In the genomic region with DNA sequence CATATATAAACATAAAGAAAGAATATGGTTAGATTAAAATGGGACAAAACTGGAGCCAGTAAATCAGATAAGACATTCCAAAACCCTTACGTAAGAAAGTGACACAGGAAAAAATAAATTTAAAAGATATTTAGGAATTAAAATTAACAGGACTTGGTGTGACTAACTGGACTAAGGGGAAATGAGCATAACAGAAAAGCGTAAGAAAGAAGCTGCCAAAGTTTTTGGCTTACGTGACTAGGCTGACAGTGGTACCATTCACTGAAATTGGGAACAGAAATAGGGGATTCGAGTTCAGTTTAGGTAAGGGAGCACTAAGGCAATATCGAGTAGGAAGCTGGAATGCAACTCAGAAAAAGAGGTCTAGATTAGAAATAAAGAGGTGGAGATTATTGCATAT, we compare ENCODE assay signal across 27 cellular contexts. TPM values are rescaled to one million over a fixed set of nuclear protein-coding genes. Genes with fewer than 3 reads are reported as not detected.
DNase-seq lines count a peak whose midpoint lies in the region; ATAC-seq and TF ChIP-seq lines count a peak whose summit lies in the region.
"Had no signal": no experiment of that assay in that cellular context is flagged by ENCODE, and none has a peak within 500 bp of the region (broad histone marks: within the 10 kb centered on the region; RNA-seq: fewer than 3 reads in every experiment).

No MANE protein-coding gene starts in this region.

- no peak overlapping the region for H2BK5ac ChIP-seq in IMR-90 (ENCODE audit: low read depth, low read length, poor library complexity, severe bottlenecking)

- TF ChIP-seq RAD21 in IMR-90 (IDR thresholded peaks at IDR 0.05; ENCODE audit: low read length) = no peak

- in situ Hi-C loops in IMR-90 (cut with MboI; ENCODE audit: low sequenced_read_pairs) = no loop called here

- H3K14ac ChIP-seq in IMR-90 (replicated peaks; ENCODE audit: low read depth, low read length) = peak overlapping the region; percentile 31

- no peaks in the 10 kb centered on the region for H3K27me3 Mint-ChIP-seq in endodermal cell (ENCODE audit: insufficient read depth)
- H3K27me3 Mint-ChIP-seq in progenitor cell of endocrine pancreas = no peaks in the 10 kb centered on the region
- no peaks in the 10 kb centered on the region for H3K27me3 Mint-ChIP-seq in activated CD8-positive, alpha-beta T cell treated with anti-CD3 and anti-CD28 coated beads, Interleukin-2, amount 10 ng/mL, durations not matched to agents 7 days and 5 days (ENCODE audit: low read depth)
- no peaks in the 10 kb centered on the region for H3K27me3 Mint-ChIP-seq in stimulated activated naive CD8-positive, alpha-beta T cell treated with anti-CD3 and anti-CD28 coated beads, Interleukin-15, amount 100 ng/mL, for 72 hours
- H3K27me3 Mint-ChIP-seq: activated CD4-positive, alpha-beta memory T cell treated with anti-CD3 and anti-CD28 coated beads for 36 hours; activated naive CD8-positive, alpha-beta T cell treated with anti-CD3 and anti-CD28 coated beads, Interleukin-2, amount 10 ng/mL, durations not matched to agents 7 days and 5 days; memory B cell; type B pancreatic cell had no signal

- H3K4me2 ChIP-seq in IMR-90 (ENCODE audit: low read depth, low read length) = no peak overlapping the region
- H3K4me2 ChIP-seq: BLaER1 had no signal

- no peak overlapping the region for H2BK20ac ChIP-seq in IMR-90 (ENCODE audit: low read depth, low read length)

- TF ChIP-seq CTCF in IMR-90 (conservative IDR thresholded peaks at IDR 0.05; ENCODE audit: low read depth, low read length) (no peak), endodermal cell (conservative IDR thresholded peaks at IDR 0.05) (no peak), progenitor cell of endocrine pancreas (IDR thresholded peaks at IDR 0.05; ENCODE audit: unreplicated experiment) (no peak)

- H2AFZ ChIP-seq in IMR-90 (replicated peaks; ENCODE audit: low read length, poor library complexity) = no peak overlapping the region

- peaks cover 8% of the 10 kb centered on the region for H3K36me3 Mint-ChIP-seq in endodermal cell (ENCODE audit: low read depth)
- H3K36me3 Mint-ChIP-seq in progenitor cell of endocrine pancreas (ENCODE audit: insufficient read depth) = peaks cover 6% of the 10 kb centered on the region
- peaks cover 21% of the 10 kb centered on the region for H3K36me3 Mint-ChIP-seq in activated CD8-positive, alpha-beta T cell treated with anti-CD3 and anti-CD28 coated beads, Interleukin-2, amount 10 ng/mL, durations not matched to agents 7 days and 5 days (ENCODE audit: low read depth)

- H4K5ac ChIP-seq in IMR-90 (ENCODE audit: low read depth, low read length) = no peak overlapping the region

- H3K27me3 ChIP-seq in IMR-90 (ENCODE audit: control insufficient read depth, insufficient read depth, low read length) = no peaks in the 10 kb centered on the region
- H3K27me3 ChIP-seq in endodermal cell (ENCODE audit: control insufficient read depth, insufficient read depth, low read length, poor library complexity, severe bottlenecking) = no peaks in the 10 kb centered on the region
- H3K27me3 ChIP-seq: BLaER1, Peyer's patch had no signal

- dilution Hi-C loops in IMR-90 (cut with HindIII; ENCODE audit: low sequenced_read_pairs, unreplicated experiment) = no loop called here

- no peaks in the 10 kb centered on the region for H3K9me3 Mint-ChIP-seq in endodermal cell
- H3K9me3 Mint-ChIP-seq in progenitor cell of endocrine pancreas (ENCODE audit: low read depth) = peaks cover 3% of the 10 kb centered on the region
- no peaks in the 10 kb centered on the region for H3K9me3 Mint-ChIP-seq in activated CD8-positive, alpha-beta T cell treated with anti-CD3 and anti-CD28 coated beads, Interleukin-2, amount 10 ng/mL, durations not matched to agents 7 days and 5 days (ENCODE audit: insufficient read depth)
- H3K9me3 Mint-ChIP-seq in stimulated activated naive CD8-positive, alpha-beta T cell treated with anti-CD3 and anti-CD28 coated beads, Interleukin-15, amount 100 ng/mL, for 72 hours = no peaks in the 10 kb centered on the region
- H3K9me3 Mint-ChIP-seq: activated CD4-positive, alpha-beta memory T cell treated with anti-CD3 and anti-CD28 coated beads for 36 hours; activated naive CD8-positive, alpha-beta T cell treated with anti-CD3 and anti-CD28 coated beads, Interleukin-2, amount 10 ng/mL, durations not matched to agents 7 days and 5 days; memory B cell had no signal

- no peak overlapping the region for H3K9ac ChIP-seq in IMR-90 (ENCODE audit: low read depth, low read length)
- H3K9ac ChIP-seq in endodermal cell (ENCODE audit: extremely low read depth, low read length, poor library complexity, severe bottlenecking) = no peak overlapping the region
- H3K9ac ChIP-seq: BLaER1 had no signal

- H3K4ac ChIP-seq in IMR-90 (ENCODE audit: low read depth, low read length) = no peak overlapping the region; the same call in 1 of the 2 replicates

- no peak overlapping the region for H4K91ac ChIP-seq in IMR-90 (ENCODE audit: insufficient read depth, low read depth, low read length)

- H3K27ac ChIP-seq in IMR-90 (ENCODE audit: insufficient read depth, low read length) (no peak overlapping the region), endodermal cell (ENCODE audit: low read depth, low read length) (no peak overlapping the region)
- H3K27ac ChIP-seq: BLaER1, epithelial cell of prostate, Peyer's patch had no signal

- peaks cover 2% of the 10 kb centered on the region; the same call in 1 of the 2 replicates for H3K4me1 ChIP-seq in IMR-90 (ENCODE audit: control insufficient read depth, insufficient read depth, low read length)
- peaks cover 3% of the 10 kb centered on the region for H3K4me1 ChIP-seq in endodermal cell (ENCODE audit: control insufficient read depth, insufficient read depth, low read length)
- H3K4me1 ChIP-seq: Peyer's patch had no signal

- H3K27ac Mint-ChIP-seq in endodermal cell = peak overlapping the region; percentile 45
- peak overlapping the region; percentile 55 for H3K27ac Mint-ChIP-seq in progenitor cell of endocrine pancreas
- H3K27ac Mint-ChIP-seq in activated CD8-positive, alpha-beta T cell treated with anti-CD3 and anti-CD28 coated beads, Interleukin-2, amount 10 ng/mL, durations not matched to agents 7 days and 5 days = no peak overlapping the region
- no peak overlapping the region for H3K27ac Mint-ChIP-seq in stimulated activated naive CD8-positive, alpha-beta T cell treated with anti-CD3 and anti-CD28 coated beads, Interleukin-15, amount 100 ng/mL, for 72 hours
- H3K27ac Mint-ChIP-seq: activated CD4-positive, alpha-beta memory T cell treated with anti-CD3 and anti-CD28 coated beads for 36 hours; activated naive CD8-positive, alpha-beta T cell treated with anti-CD3 and anti-CD28 coated beads, Interleukin-2, amount 10 ng/mL, durations not matched to agents 7 days and 5 days; memory B cell; type B pancreatic cell had no signal

- no peak overlapping the region for H2AK5ac ChIP-seq in IMR-90 (ENCODE audit: low read depth, low read length)

- no peak overlapping the region for H2BK120ac ChIP-seq in IMR-90 (ENCODE audit: low read depth, low read length)

- ATAC-seq in IMR-90 (ENCODE audit: low read depth) = no peak
- ATAC-seq in activated CD8-positive, alpha-beta T cell treated with anti-CD3 and anti-CD28 coated beads, Interleukin-2, amount 10 ng/mL, durations not matched to agents 7 days and 5 days = no peak
- ATAC-seq in stimulated activated naive CD8-positive, alpha-beta T cell treated with anti-CD3 and anti-CD28 coated beads, Interleukin-15, amount 100 ng/mL, for 72 hours = no peak

- no peak overlapping the region for H2BK15ac ChIP-seq in IMR-90 (ENCODE audit: low read depth, low read length)

- H3K4me3 ChIP-seq in IMR-90 (ENCODE audit: insufficient read depth, low read depth, low read length) = no peak overlapping the region
- H3K4me3 ChIP-seq in endodermal cell (ENCODE audit: low read length) = no peak overlapping the region
- H3K4me3 ChIP-seq: BLaER1, Peyer's patch had no signal

- peak overlapping the region; percentile 75; the same call in 1 of the 2 replicates for H3K23ac ChIP-seq in IMR-90 (ENCODE audit: low read depth, low read length)

- H3K79me1 ChIP-seq in IMR-90 (ENCODE audit: low read depth in 1 of 2, low read length in 2 of 2) = peaks cover 0 to 49% of the 10 kb centered on the region in 2 experiments; a peak in 3 of 4 replicates

- peak; percentile 25 for DNase-seq in A172 (ENCODE audit: low spot score)
- DNase-seq in IMR-90 = no peak
- no peak for DNase-seq in endodermal cell
- DNase-seq in progenitor cell of endocrine pancreas (ENCODE audit: low spot score, unreplicated experiment) = no peak
- no peak for DNase-seq in activated CD8-positive, alpha-beta T cell treated with anti-CD3 and anti-CD28 coated beads, Interleukin-2, amount 10 ng/mL, durations not matched to agents 7 days and 5 days
- no peak for DNase-seq in stimulated activated naive CD8-positive, alpha-beta T cell treated with anti-CD3 and anti-CD28 coated beads, Interleukin-15, amount 100 ng/mL, for 72 hours
- no peak for DNase-seq in NCI-H146 treated with DMSO at 0.1 percent for 48 hours (lab: John Stamatoyannopoulos, UW; ENCODE audit: unreplicated experiment)
- DNase-seq in NOMO-1 treated with dmso at 0.1 percent for 144 hours (lab: John Stamatoyannopoulos, UW; ENCODE audit: unreplicated experiment) = no peak
- DNase-seq: activated CD4-positive, alpha-beta memory T cell treated with anti-CD3 and anti-CD28 coated beads for 36 hours; activated CD8-positive, alpha-beta memory T cell treated with anti-CD3 and anti-CD28 coated beads, Interleukin-2, amount 50 U/mL, for 48 hours; activated naive CD8-positive, alpha-beta T cell treated with anti-CD3 and anti-CD28 coated beads, Interleukin-2, amount 10 ng/mL, durations not matched to agents 7 days and 5 days; COR-L47; DMS53; GDM1; H7; NCI-H1105 treated with DMSO at 0.1 percent for 48 hours; NCI-H2029; NCI-H2227 treated with DMSO at 0.1 percent for 48 hours; NCI-H69; Peyer's patch; small intestine; stimulated activated CD4-positive, alpha-beta T cell treated with anti-CD3 and anti-CD28 coated beads, Interleukin-2, amount 100 ng/mL, for 24 hours; T-helper 1 cell had no signal

- H3K4me1 Mint-ChIP-seq in endodermal cell = peaks cover 13% of the 10 kb centered on the region
- H3K4me1 Mint-ChIP-seq in progenitor cell of endocrine pancreas (ENCODE audit: low read depth) = peaks cover 21% of the 10 kb centered on the region
- peaks cover 36% of the 10 kb centered on the region for H3K4me1 Mint-ChIP-seq in activated CD8-positive, alpha-beta T cell treated with anti-CD3 and anti-CD28 coated beads, Interleukin-2, amount 10 ng/mL, durations not matched to agents 7 days and 5 days (ENCODE audit: low read depth)
- H3K4me1 Mint-ChIP-seq in stimulated activated naive CD8-positive, alpha-beta T cell treated with anti-CD3 and anti-CD28 coated beads, Interleukin-15, amount 100 ng/mL, for 72 hours = peaks cover 67% of the 10 kb centered on the region

- H4K8ac ChIP-seq in IMR-90 (ENCODE audit: low read depth in 2 of 2, low read length in 2 of 2) = no peak overlapping the region

- H3K4me3 Mint-ChIP-seq in endodermal cell (no peak overlapping the region), progenitor cell of endocrine pancreas (ENCODE audit: low read depth) (no peak overlapping the region)
- no peak overlapping the region for H3K4me3 Mint-ChIP-seq in activated CD8-positive, alpha-beta T cell treated with anti-CD3 and anti-CD28 coated beads, Interleukin-2, amount 10 ng/mL, durations not matched to agents 7 days and 5 days
- H3K4me3 Mint-ChIP-seq in stimulated activated naive CD8-positive, alpha-beta T cell treated with anti-CD3 and anti-CD28 coated beads, Interleukin-15, amount 100 ng/mL, for 72 hours = no peak overlapping the region
- H3K4me3 Mint-ChIP-seq: activated CD4-positive, alpha-beta memory T cell treated with anti-CD3 and anti-CD28 coated beads for 36 hours; activated naive CD8-positive, alpha-beta T cell treated with anti-CD3 and anti-CD28 coated beads, Interleukin-2, amount 10 ng/mL, durations not matched to agents 7 days and 5 days; memory B cell; type B pancreatic cell had no signal

- no peak for TF ChIP-seq POLR2A in IMR-90 (IDR thresholded peaks at IDR 0.05; ENCODE audit: low read depth, low read length)

- POLR2A ChIA-PET in IMR-90 (lab: Charles Lee; ENCODE audit: unreplicated experiment) = no interaction called here
- POLR2A ChIA-PET in activated CD8-positive, alpha-beta T cell treated with anti-CD3 and anti-CD28 coated beads, Interleukin-2, amount 10 ng/mL, durations not matched to agents 7 days and 5 days (lab: Charles Lee) = interaction anchor here (0.6 kb wide), 1 partner anchor 173 kb away, joined by 3 read pairs; no protein-coding TSS in a partner anchor

- no TSS peak for BruUV-seq in IMR-90 (replicated peaks; lab: Mats Ljungman, UMichigan)

- 100% methylated on average over 3 of the region's 5 CpGs; no CpG with 5 or more reads in 1 of the 2 experiments for WGBS in IMR-90 (ENCODE audit: extremely low coverage in 2 of 2, insufficient read length in 1 of 2), 2 experiments
- WGBS in endodermal cell (ENCODE audit: insufficient coverage in 1 of 2, insufficient read length in 1 of 2), 2 experiments = 91 to 92% methylated on average over 4 to 5 of the region's 5 CpGs

- CTCF ChIA-PET in IMR-90 (lab: Yijun Ruan, JAX) = no interaction called here
- CTCF ChIA-PET in activated CD8-positive, alpha-beta T cell treated with anti-CD3 and anti-CD28 coated beads, Interleukin-2, amount 10 ng/mL, durations not matched to agents 7 days and 5 days (lab: Charles Lee) = no interaction called here

- no peak overlapping the region for H2AK9ac ChIP-seq in IMR-90 (replicated peaks; ENCODE audit: low read depth, low read length, poor library complexity)

- peaks cover 12% of the 10 kb centered on the region; the same call in 1 of the 2 replicates for H3K9me1 ChIP-seq in IMR-90 (ENCODE audit: insufficient read depth, low read length)

- H3K9me3 ChIP-seq in IMR-90 (ENCODE audit: control insufficient read depth, insufficient read depth, low read length) = no peaks in the 10 kb centered on the region
- no peaks in the 10 kb centered on the region for H3K9me3 ChIP-seq in endodermal cell (ENCODE audit: control insufficient read depth, low read length)
- H3K9me3 ChIP-seq: Peyer's patch had no signal

- no peaks in the 10 kb centered on the region for H3K36me3 ChIP-seq in IMR-90 (ENCODE audit: control insufficient read depth, insufficient read depth, low read length)
- H3K36me3 ChIP-seq in endodermal cell (ENCODE audit: control insufficient read depth, insufficient read depth, low read length) = peaks cover 3% of the 10 kb centered on the region
- H3K36me3 ChIP-seq: Peyer's patch had no signal

- H3K18ac ChIP-seq in IMR-90 (ENCODE audit: low read depth, low read length) = no peak overlapping the region

- H3K56ac ChIP-seq in IMR-90 (ENCODE audit: extremely low read depth, insufficient read depth, low read length) = no peak overlapping the region

- intact Hi-C loops in IMR-90 (cut with micrococcal nuclease) = loop anchor here (10.0 kb wide), 1 partner anchor 118 kb away; no protein-coding TSS in a partner anchor

- peaks cover 94% of the 10 kb centered on the region for H4K20me1 ChIP-seq in IMR-90 (ENCODE audit: insufficient read depth, low read length)

RNA-seq across cellular contexts. Expression of a gene that starts 7.8 kb away (rescaled TPM):
- 38.9 and 43.3 TPM in 2 replicates for total RNA-seq in A172 (2014; rRNA removed; shearing (Covaris generic))
- total RNA-seq in IMR-90 (2012; rRNA removed) = 50.2 and 58.9 TPM in 2 replicates
- polyA plus RNA-seq in IMR-90 (2012; rRNA removed) = 14.5 and 15.4 TPM in 2 replicates
- 6.0 and 8.4 TPM in 2 replicates for polyA plus RNA-seq in IMR-90 (2012; cell fraction: cytosol; rRNA removed)
- polyA plus RNA-seq in IMR-90 (2012; cell fraction: nucleus; rRNA removed; ENCODE audit: low replicate concordance) = 8.1 and 41.6 TPM in 2 replicates
- 10 to 100 TPM; 36.2 to 39.9 TPM for total RNA-seq in endodermal cell
- polyA plus RNA-seq in endodermal cell (2013, experiment 1 of 2) = 33.3 TPM
- 34.4 TPM for polyA plus RNA-seq in endodermal cell (2013, experiment 2 of 2)
- 32.3 and 35.9 TPM in 2 replicates for total RNA-seq in progenitor cell of endocrine pancreas
- 10 to 100 TPM; 38.2 to 39.5 TPM for total RNA-seq in activated CD8-positive, alpha-beta T cell treated with anti-CD3 and anti-CD28 coated beads, Interleukin-2, amount 10 ng/mL, durations not matched to agents 7 days and 5 days

Comparison
In these comparisons a context has a peak if more than half of its experiments do, and no peak if none do; other contexts are left out.
1. H3K27ac Mint-ChIP-seq: peak in endodermal cell (single experiment) and progenitor cell of endocrine pancreas (single experiment); none in activated CD8-positive, alpha-beta T cell treated with anti-CD3 and anti-CD28 coated beads, Interleukin-2, amount 10 ng/mL, durations not matched to agents 7 days and 5 days (single experiment) and stimulated activated naive CD8-positive, alpha-beta T cell treated with anti-CD3 and anti-CD28 coated beads, Interleukin-15, amount 100 ng/mL, for 72 hours (0 of 2).